Comparison of ENCODE assay signal across 7 cellular contexts in genomic region chr18:62881509-62882016, GRCh38.
DNase-seq lines count a peak whose midpoint lies in the region; ATAC-seq and TF ChIP-seq lines count a peak whose summit lies in the region.

No MANE protein-coding gene starts in this region.

- H3K79me2 ChIP-seq in smooth muscle cell (ENCODE audit: low read depth): no peaks in the 10 kb centered on the region

- H3K4me3 ChIP-seq in NB4 (ENCODE audit: low read depth, low read length): no peak overlapping the region
- H3K4me3 ChIP-seq in smooth muscle cell: no peak overlapping the region

- no peaks in the 10 kb centered on the region for H3K36me3 ChIP-seq in smooth muscle cell (ENCODE audit: low read depth)

- H3K9me3 ChIP-seq in smooth muscle cell (replicated peaks; ENCODE audit: low read depth): no peaks in the 10 kb centered on the region

- no peak overlapping the region for H2AFZ ChIP-seq in smooth muscle cell (ENCODE audit: low read depth)

- ATAC-seq in GM18508 (IDR thresholded peaks at IDR 0.05; ENCODE audit: insufficient read depth, unreplicated experiment): peak; percentile 58
- no peak for ATAC-seq in HG03439 (IDR thresholded peaks at IDR 0.05; ENCODE audit: unreplicated experiment)

- no peaks in the 10 kb centered on the region for H3F3A ChIP-seq in smooth muscle cell (ENCODE audit: low read depth)

- peak overlapping the region; percentile 0 for H3K27ac ChIP-seq in layer of hippocampus (ENCODE audit: low read depth, low read length)
- no peak overlapping the region for H3K27ac ChIP-seq in smooth muscle cell (ENCODE audit: low read depth)

- DNase-seq in NB4 (ENCODE audit: low read depth) (peak; percentile 3), amniotic epithelial cell (ENCODE audit: low read depth) (peak; percentile 91), D341Med (ENCODE audit: low spot score) (no peak), smooth muscle cell (lab: John Stamatoyannopoulos, UW; ENCODE audit: unreplicated experiment) (no peak)

- no peaks in the 10 kb centered on the region for H4K20me1 ChIP-seq in smooth muscle cell (ENCODE audit: low read depth)

- no peaks in the 10 kb centered on the region for H3K27me3 ChIP-seq in layer of hippocampus (ENCODE audit: control insufficient read depth, insufficient read depth, low read length)
- H3K27me3 ChIP-seq in smooth muscle cell (ENCODE audit: low read depth): no peaks in the 10 kb centered on the region

- H3K9ac ChIP-seq in smooth muscle cell (ENCODE audit: low read depth): no peak overlapping the region

- peaks cover 26% of the 10 kb centered on the region for H3K4me1 ChIP-seq in smooth muscle cell (ENCODE audit: low read depth)

- TF ChIP-seq POLR2A in NB4 (IDR thresholded peaks at IDR 0.05; ENCODE audit: extremely low read depth, insufficient read length): no peak

- H3K4me2 ChIP-seq in smooth muscle cell: no peak overlapping the region

- no peak for TF ChIP-seq CTCF in NB4 (IDR thresholded peaks at IDR 0.05; ENCODE audit: low read depth, low read length)
- TF ChIP-seq CTCF in smooth muscle cell (IDR thresholded peaks at IDR 0.05; ENCODE audit: borderline replicate concordance, insufficient read depth, poor library complexity, severe bottlenecking): no peak

- WGBS in smooth muscle cell (ENCODE audit: low lambda C conversion rate): 79% methylated on average over 4 of the region's 4 CpGs

Comparison
In these comparisons a context has a peak if more than half of its experiments do, and no peak if none do; other contexts are left out.
1. DNase-seq: peak in NB4 (single experiment) and amniotic epithelial cell (single experiment); none in D341Med (single experiment) and smooth muscle cell (single experiment).